Comparison of ENCODE assay signal across 18 cellular contexts in the genomic region with DNA sequence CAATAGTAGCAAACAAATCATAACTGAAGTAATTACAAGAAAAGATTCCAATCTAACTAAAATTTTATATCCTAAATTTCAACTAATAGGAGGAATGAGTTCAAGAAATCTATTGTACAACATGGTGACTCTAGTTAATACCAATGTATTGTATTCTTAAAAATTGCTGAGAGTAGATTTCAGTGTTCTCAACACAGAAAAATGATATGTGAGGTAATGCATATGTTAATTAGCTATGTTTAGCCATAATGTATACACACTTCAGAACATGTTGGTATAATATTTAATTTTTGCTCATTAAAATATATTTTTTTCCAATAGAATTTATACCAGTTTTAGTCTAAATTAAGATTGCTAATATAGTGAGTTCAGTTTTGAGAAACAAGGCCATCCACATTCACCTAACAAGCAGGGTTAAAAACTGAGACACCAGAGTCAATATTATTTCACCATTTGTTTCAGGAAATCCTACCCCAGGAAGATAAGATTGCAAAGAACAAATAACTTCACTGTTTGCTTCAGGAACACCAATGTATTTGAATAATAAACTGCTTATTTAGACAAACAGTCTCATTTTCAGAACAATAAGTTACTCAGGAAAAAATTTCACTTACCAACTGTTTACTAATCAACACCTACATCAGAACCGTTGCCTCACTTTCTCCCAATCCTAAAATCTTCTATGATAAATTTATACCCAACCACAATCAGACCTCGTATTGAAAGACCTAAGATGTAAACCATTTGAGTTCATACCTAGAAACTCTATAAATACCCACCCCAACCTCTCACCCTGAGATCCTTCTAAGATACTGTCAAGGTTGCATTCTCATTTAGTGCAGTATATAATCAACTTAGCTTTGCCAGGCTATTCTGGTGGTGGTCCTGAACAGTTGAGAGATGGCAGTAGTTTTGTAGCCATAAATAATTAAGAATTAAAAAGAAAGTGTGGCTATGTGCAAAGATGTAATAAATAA.
"Had no signal": no experiment of that assay in that cellular context is flagged by ENCODE, and none has a peak within 500 bp of the region (broad histone marks: within the 10 kb centered on the region; RNA-seq: fewer than 3 reads in every experiment).

No MANE protein-coding gene starts in this region.

- H3K9me3 ChIP-seq: adrenal gland, tibial nerve had no signal

- H3K36me3 ChIP-seq: adrenal gland, tibial nerve, WERI-Rb-1 had no signal

- FAIRE-seq: urothelium cell line had no signal

- H3K27ac ChIP-seq: adrenal gland, tibial nerve, WERI-Rb-1 had no signal

- H3K36me3 Mint-ChIP-seq: activated naive CD4-positive, alpha-beta T cell treated with anti-CD3 and anti-CD28 coated beads, Interleukin-2, amount 50 U/mL, for 72 hours had no signal

- H3K4me1 ChIP-seq: adrenal gland, tibial nerve had no signal

- DNase-seq: activated CD4-positive, alpha-beta T cell treated with anti-CD3 and anti-CD28 coated beads for 1 hour; activated gamma-delta T cell treated with Interleukin-2 at 50 U/mL for 16 hours; adrenal gland; effector CD8-positive, alpha-beta T cell; foreskin fibroblast; stimulated activated CD4-positive, alpha-beta T cell treated with anti-CD3 and anti-CD28 coated beads, Interleukin-12 subunit alpha, Interleukin-12 subunit beta, amount 100 ng/mL, for 4 hours; stimulated activated CD4-positive, alpha-beta T cell treated with anti-CD3 and anti-CD28 coated beads, Interleukin-1b, Interleukin-23, amount 100 ng/mL, for 48 hours; stimulated activated CD8-positive, alpha-beta memory T cell treated with anti-CD3 and anti-CD28 coated beads, Interleukin-4, amount 100 ng/mL, for 48 hours; stimulated activated naive CD4-positive, alpha-beta T cell treated with Interleukin-2 at 50 U/mL for 16 hours; WERI-Rb-1 had no signal

- H3K4me3 Mint-ChIP-seq: activated T-helper 1 cell treated with anti-CD3 and anti-CD28 coated beads, Interleukin-12 subunit alpha, Interleukin-12 subunit beta, Interleukin-2, Interleukin-4 antibody, amounts not matched to agents 30 ng/mL and 10 ng/mL and 1 ng/mL, durations not matched to agents 14 hours and 24 hours and 36 hours; dendritic cell treated with granulocyte-macrophage colony-stimulating factor and Interleukin-4, amounts not matched to agents 40 ng/mL and 50 ng/mL, for 4 days; mesothelial cell of epicardium; nephron; T-helper 1 cell treated with Interleukin-12 subunit alpha and Interleukin-12 subunit beta and Interleukin-4 antibody, amounts not matched to agents 30 μg/mL and 1 μg/mL, for 36 hours had no signal

- H3K4me3 ChIP-seq: adrenal gland, tibial nerve had no signal

- H3K4me1 Mint-ChIP-seq: nephron had no signal

- H3K27me3 Mint-ChIP-seq: dendritic cell treated with granulocyte-macrophage colony-stimulating factor and Interleukin-4, amounts not matched to agents 40 ng/mL and 50 ng/mL, for 4 days had no signal

- ATAC-seq: activated naive CD4-positive, alpha-beta T cell treated with anti-CD3 and anti-CD28 coated beads, Interleukin-2, amount 50 U/mL, for 72 hours had no signal

- H3K9me3 Mint-ChIP-seq: activated naive CD4-positive, alpha-beta T cell treated with anti-CD3 and anti-CD28 coated beads, Interleukin-2, amount 50 U/mL, for 72 hours; activated T-helper 1 cell treated with anti-CD3 and anti-CD28 coated beads, Interleukin-12 subunit alpha, Interleukin-12 subunit beta, Interleukin-2, Interleukin-4 antibody, amounts not matched to agents 30 ng/mL and 10 ng/mL and 1 ng/mL, durations not matched to agents 14 hours and 24 hours and 36 hours; dendritic cell treated with granulocyte-macrophage colony-stimulating factor and Interleukin-4, amounts not matched to agents 40 ng/mL and 50 ng/mL, for 4 days; mesothelial cell of epicardium; nephron; T-helper 1 cell treated with Interleukin-12 subunit alpha and Interleukin-12 subunit beta and Interleukin-4 antibody, amounts not matched to agents 30 μg/mL and 1 μg/mL, for 36 hours had no signal

- H3K27ac Mint-ChIP-seq: activated naive CD4-positive, alpha-beta T cell treated with anti-CD3 and anti-CD28 coated beads, Interleukin-2, amount 50 U/mL, for 72 hours; activated T-helper 1 cell treated with anti-CD3 and anti-CD28 coated beads, Interleukin-12 subunit alpha, Interleukin-12 subunit beta, Interleukin-2, Interleukin-4 antibody, amounts not matched to agents 30 ng/mL and 10 ng/mL and 1 ng/mL, durations not matched to agents 14 hours and 24 hours and 36 hours; dendritic cell treated with granulocyte-macrophage colony-stimulating factor and Interleukin-4, amounts not matched to agents 40 ng/mL and 50 ng/mL, for 4 days; mesothelial cell of epicardium; nephron; T-helper 1 cell treated with Interleukin-12 subunit alpha and Interleukin-12 subunit beta and Interleukin-4 antibody, amounts not matched to agents 30 μg/mL and 1 μg/mL, for 36 hours had no signal
